In the genomic region with DNA sequence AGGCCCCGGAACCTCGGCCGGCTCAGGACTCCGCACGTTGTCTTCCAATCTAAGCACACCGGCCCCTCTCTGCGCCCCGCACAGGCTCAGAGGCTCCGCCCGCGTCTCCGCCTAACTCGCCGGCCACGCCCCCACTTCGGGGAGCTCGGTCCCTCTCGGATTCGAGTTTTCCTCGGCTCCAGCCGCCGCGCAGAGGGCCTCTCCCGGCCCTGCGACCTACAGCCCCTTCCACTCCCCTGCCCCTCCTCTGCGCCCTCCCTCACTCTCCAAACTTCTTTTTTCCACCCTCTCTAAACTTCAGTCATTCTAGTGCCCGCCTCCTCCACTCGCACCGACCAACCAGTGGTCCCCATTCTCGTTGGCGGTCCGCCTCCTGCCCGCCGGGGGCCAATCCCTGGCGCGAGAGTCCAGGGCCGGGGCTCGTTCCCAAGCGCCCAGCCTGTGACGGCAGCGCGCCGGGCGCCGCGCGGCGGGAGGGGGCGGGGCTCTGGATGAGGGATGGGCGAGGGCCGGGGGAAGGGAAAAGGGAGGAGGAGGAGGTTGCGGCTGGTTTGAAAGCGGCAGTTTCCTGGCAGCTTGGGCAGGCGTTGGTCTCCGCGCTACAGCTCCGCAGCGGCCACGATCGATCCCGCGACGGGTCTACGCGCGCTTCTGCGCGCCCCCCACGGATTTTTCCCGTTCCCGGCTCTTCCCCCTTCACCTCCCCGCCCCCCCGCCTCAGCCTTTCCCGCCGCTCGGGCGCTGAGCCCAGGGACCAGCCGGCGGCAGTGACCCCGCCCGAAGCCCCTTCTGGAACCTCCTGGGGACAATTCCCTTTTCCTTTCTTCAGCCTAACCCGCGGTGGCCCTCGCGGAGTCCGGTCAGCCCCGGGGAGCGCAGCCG, we compare ENCODE assay signal across 8 cellular contexts. TPM values are rescaled to one million over a fixed set of nuclear protein-coding genes. Genes with fewer than 3 reads are reported as not detected.
DNase-seq lines count a peak whose midpoint lies in the region; ATAC-seq and TF ChIP-seq lines count a peak whose summit lies in the region.

MAGI3 (plus strand) TSS at position 563 of the 882 bp plus-strand sequence. CDS start 519 bp downstream, outside the sequence.

- H3K4me1 ChIP-seq in NT2/D1 (ENCODE audit: insufficient read depth, insufficient read length), result no peaks in the 10 kb centered on the region
- peaks cover 12% of the 10 kb centered on the region for H3K4me1 ChIP-seq in endodermal cell (ENCODE audit: control insufficient read depth, insufficient read depth, low read length)

- H3K9me3 ChIP-seq in NT2/D1 (ENCODE audit: insufficient read depth, low read length), result no peaks in the 10 kb centered on the region
- H3K9me3 ChIP-seq in endodermal cell (ENCODE audit: control insufficient read depth, low read length), result peaks cover 15% of the 10 kb centered on the region

- H3K4me3 ChIP-seq in NT2/D1 (ENCODE audit: insufficient read length, low read depth) (peak within 1 kb of the TSS; percentile 76), endodermal cell (ENCODE audit: low read length) (peak within 1 kb of the TSS; percentile 90)

- peaks cover 35% of the 10 kb centered on the region for H3K4me1 Mint-ChIP-seq in endodermal cell

- 0% methylated on average over 19 to 89 of the region's 89 CpGs for WGBS in endodermal cell (ENCODE audit: insufficient coverage in 1 of 2, insufficient read length in 1 of 2), 2 experiments

- no peaks in the 10 kb centered on the region for H3K36me3 Mint-ChIP-seq in endodermal cell (ENCODE audit: low read depth)

- H3K36me3 ChIP-seq in NT2/D1 (ENCODE audit: insufficient read depth, insufficient read length, low read length) (no peaks in the 10 kb centered on the region), endodermal cell (ENCODE audit: control insufficient read depth, insufficient read depth, low read length) (no peaks in the 10 kb centered on the region)

- peaks cover 6% of the 10 kb centered on the region for H3K27me3 Mint-ChIP-seq in endodermal cell (ENCODE audit: insufficient read depth)

- peak within 1 kb of the TSS; percentile 89 for H3K27ac ChIP-seq in endodermal cell (ENCODE audit: low read depth, low read length)

- H3K9me3 Mint-ChIP-seq in endodermal cell, result peaks cover 18% of the 10 kb centered on the region

- peak within 1 kb of the TSS; percentile 87 for H3K27ac Mint-ChIP-seq in endodermal cell

- peak within 1 kb of the TSS; percentile 84 for H3K4me3 Mint-ChIP-seq in endodermal cell

- peak; percentile 98 for ATAC-seq in GM21367 (IDR thresholded peaks at IDR 0.05; ENCODE audit: unreplicated experiment)

- no peak for TF ChIP-seq CTCF in endodermal cell (conservative IDR thresholded peaks at IDR 0.05)

- H3K9ac ChIP-seq in NT2/D1 (ENCODE audit: insufficient read length, low read depth) (peak within 1 kb of the TSS; percentile 80), endodermal cell (ENCODE audit: extremely low read depth, low read length, poor library complexity, severe bottlenecking) (peak within 1 kb of the TSS; percentile 66)

- DNase-seq in CMK (ENCODE audit: low read depth) (peak; percentile 84), HT1080 (ENCODE audit: low read depth) (peak; percentile 99), NT2/D1 (ENCODE audit: low read depth, low spot score) (peak; percentile 98), endodermal cell (peak; percentile 100), mesenteric fat pad (ENCODE audit: low spot score) (peak; percentile 99)
- peak; percentile 78 for DNase-seq in activated CD8-positive, alpha-beta memory T cell treated with anti-CD3 and anti-CD28 coated beads, Interleukin-2, amount 50 U/mL, for 24 hours (ENCODE audit: extremely low read depth)
- DNase-seq in stimulated activated CD8-positive, alpha-beta memory T cell treated with anti-CD3 and anti-CD28 coated beads, Interleukin-15, amount 100 ng/mL, for 1 hour (ENCODE audit: low read depth), result peak; percentile 73

- peaks cover 10% of the 10 kb centered on the region for H3K27me3 ChIP-seq in NT2/D1 (ENCODE audit: insufficient read depth, insufficient read length)
- no peaks in the 10 kb centered on the region for H3K27me3 ChIP-seq in endodermal cell (ENCODE audit: control insufficient read depth, insufficient read depth, low read length, poor library complexity, severe bottlenecking)

RNA-seq across cellular contexts. Expression of gene MAGI3, which starts in this region (rescaled TPM):
- 6.4 and 7.8 TPM in 2 replicates for total RNA-seq in HT1080 (2014; rRNA removed; shearing (Covaris generic))
- 3.4 and 4.6 TPM in 2 replicates for polyA plus RNA-seq in HT1080 (2015; cell fraction: cytosol; rRNA removed)
- polyA plus RNA-seq in HT1080 (2015; cell fraction: nucleus; rRNA removed), result 5.4 and 6.0 TPM in 2 replicates
- total RNA-seq in endodermal cell, result 10 to 100 TPM; 27.1 to 27.4 TPM
- 16.3 TPM for polyA plus RNA-seq in endodermal cell (2013, experiment 1 of 2)
- polyA plus RNA-seq in endodermal cell (2013, experiment 2 of 2), result 18.6 TPM
- 7.2 TPM for total RNA-seq in mesenteric fat pad

Comparison
In these comparisons a context has a peak if more than half of its experiments do, and no peak if none do; other contexts are left out.
1. Peak in every context shown above with its lines: DNase-seq, ATAC-seq, H3K4me3 ChIP-seq and H3K27ac ChIP-seq.